19 cellular contexts compared by ENCODE assay signal in the genomic region with DNA sequence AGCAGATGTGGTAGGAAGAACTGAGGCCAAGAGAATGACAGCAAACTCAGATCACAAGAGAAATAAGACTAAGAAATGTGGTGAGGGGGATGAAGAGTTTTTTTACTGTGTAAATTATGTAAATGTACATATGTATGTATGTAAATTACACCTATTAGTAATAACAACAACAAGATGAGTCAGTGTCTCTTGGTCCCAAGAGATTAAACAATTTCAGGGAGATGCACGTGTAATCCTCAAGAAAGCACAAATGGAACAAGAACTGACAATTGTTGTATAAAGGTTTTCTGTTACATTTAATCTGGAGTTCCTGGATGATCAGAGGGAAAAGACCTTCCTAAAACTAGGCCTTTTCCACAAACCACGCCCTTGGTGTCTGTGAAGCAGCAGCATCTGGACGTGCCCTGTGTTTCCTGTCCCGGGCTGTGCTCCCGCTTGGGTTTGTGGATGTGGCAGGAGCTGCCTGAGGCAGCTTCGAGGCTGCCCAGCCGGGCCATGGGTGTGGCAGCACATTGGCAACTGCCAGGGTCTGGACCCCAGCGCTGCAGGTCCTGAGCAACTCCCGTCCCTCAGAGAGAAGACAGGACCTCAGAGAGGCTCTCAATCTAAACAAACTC. TPM values are rescaled to one million over a fixed set of nuclear protein-coding genes. Genes with fewer than 3 reads are reported as not detected.
A peak's percentile ranks its signal among the peaks of the same experiment; 100 is the strongest.
DNase-seq lines count a peak whose midpoint lies in the region; ATAC-seq and TF ChIP-seq lines count a peak whose summit lies in the region.
"Had no signal": no experiment of that assay in that cellular context is flagged by ENCODE, and none has a peak within 500 bp of the region (broad histone marks: within the 10 kb centered on the region; RNA-seq: fewer than 3 reads in every experiment).

No MANE protein-coding gene starts in this region.

- 77% methylated on average over 9 of the region's 9 CpGs for WGBS in HUES64

- H3K27ac Mint-ChIP-seq in endothelial cell (ENCODE audit: unreplicated experiment) (peak overlapping the region; percentile 12), T-cell (no peak overlapping the region)
- H3K27ac Mint-ChIP-seq: activated B cell treated with CpG ODN at 0.5 μM for 24 hours; activated naive CD8-positive, alpha-beta T cell treated with anti-CD3 and anti-CD28 coated beads, Interleukin-2, amount 10 ng/mL, durations not matched to agents 7 days and 5 days had no signal

- ATAC-seq in HG03354 (IDR thresholded peaks at IDR 0.05; ENCODE audit: poor library complexity, severe bottlenecking, unreplicated experiment) (no peak), T-cell (replicated peaks in 1 of 4) (no peak)
- ATAC-seq: GM12878 had no signal

- CTCF ChIA-PET in T-cell (lab: Charles Lee) = no interaction called here

- H3K4me1 Mint-ChIP-seq in endothelial cell (ENCODE audit: unreplicated experiment) = peaks cover 42% of the 10 kb centered on the region
- H3K4me1 Mint-ChIP-seq in T-cell = peaks cover 11 to 17% (median 13%) of the 10 kb centered on the region in 3 donors

- H3K27ac ChIP-seq in HUES64 (ENCODE audit: low read depth, low read length) = peak overlapping the region; percentile 2; the same call in 1 of the 2 replicates
- H3K27ac ChIP-seq: BLaER1, ovary, tibial artery had no signal

- POLR2A ChIA-PET in T-cell (lab: Charles Lee) = no interaction called here

- H3K9ac ChIP-seq in HUES64 (ENCODE audit: low read depth, low read length) = no peak overlapping the region
- H3K9ac ChIP-seq: BLaER1 had no signal

- H3K27me3 Mint-ChIP-seq in endothelial cell (ENCODE audit: unreplicated experiment) (peaks cover 6% of the 10 kb centered on the region), T-cell (no peaks in the 10 kb centered on the region)
- H3K27me3 Mint-ChIP-seq: activated B cell treated with CpG ODN at 0.5 μM for 24 hours; activated naive CD8-positive, alpha-beta T cell treated with anti-CD3 and anti-CD28 coated beads, Interleukin-2, amount 10 ng/mL, durations not matched to agents 7 days and 5 days had no signal

- H3K4me3 Mint-ChIP-seq in endothelial cell (ENCODE audit: unreplicated experiment) (no peak overlapping the region), T-cell (no peak overlapping the region)
- H3K4me3 Mint-ChIP-seq: activated B cell treated with CpG ODN at 0.5 μM for 24 hours; activated naive CD8-positive, alpha-beta T cell treated with anti-CD3 and anti-CD28 coated beads, Interleukin-2, amount 10 ng/mL, durations not matched to agents 7 days and 5 days had no signal

- no peak overlapping the region for H3K4me3 ChIP-seq in HUES64 (ENCODE audit: low read length)
- H3K4me3 ChIP-seq: BLaER1, esophagus squamous epithelium, GM12878, ovary, tibial artery had no signal

- peaks cover 25% of the 10 kb centered on the region for H3K36me3 ChIP-seq in HUES64 (ENCODE audit: insufficient read depth, low read length)
- H3K36me3 ChIP-seq: ovary had no signal

- H3K27me3 ChIP-seq in HUES64 (ENCODE audit: insufficient read depth, low read length) = no peaks in the 10 kb centered on the region
- H3K27me3 ChIP-seq: BLaER1, esophagus squamous epithelium, ovary, tibial artery had no signal

- TF ChIP-seq CTCF in endothelial cell (IDR thresholded peaks at IDR 0.05; ENCODE audit: unreplicated experiment) = no peak

- DNase-seq in AG20443 (ENCODE audit: low spot score) (peak; percentile 61), endothelial cell (ENCODE audit: low spot score) (no peak), myocyte (ENCODE audit: low read depth) (peak; percentile 64), DMS79 treated with DMSO at 0.1 percent for 48 hours (lab: John Stamatoyannopoulos, UW) (no peak), cerebellar nuclear complex (lab: John Stamatoyannopoulos, UW) (no peak), T-cell (no peak)
- DNase-seq: activated B cell treated with CpG ODN at 0.5 μM for 24 hours; activated naive CD8-positive, alpha-beta T cell treated with anti-CD3 and anti-CD28 coated beads, Interleukin-2, amount 10 ng/mL, durations not matched to agents 7 days and 5 days; DMS79; esophagus squamous epithelium; NCI-H1092; NCI-H2227 treated with DMSO at 0.1 percent for 48 hours; ovary; tibial artery had no signal

- no peaks in the 10 kb centered on the region for H3K9me3 ChIP-seq in HUES64 (ENCODE audit: insufficient read depth, low read depth, low read length)
- H3K9me3 ChIP-seq: BLaER1, esophagus squamous epithelium, ovary, tibial artery had no signal

- H3K36me3 Mint-ChIP-seq in endothelial cell (ENCODE audit: low read depth, unreplicated experiment) = peaks cover 17% of the 10 kb centered on the region
- H3K36me3 Mint-ChIP-seq in T-cell = peaks cover 49% of the 10 kb centered on the region

- H3K4me1 ChIP-seq in HUES64 (ENCODE audit: insufficient read depth, low read length) = peaks cover 38% of the 10 kb centered on the region
- H3K4me1 ChIP-seq: tibial artery had no signal

- H3K9me3 Mint-ChIP-seq in endothelial cell (ENCODE audit: unreplicated experiment) (no peaks in the 10 kb centered on the region), T-cell (no peaks in the 10 kb centered on the region)
- H3K9me3 Mint-ChIP-seq: activated B cell treated with CpG ODN at 0.5 μM for 24 hours; activated naive CD8-positive, alpha-beta T cell treated with anti-CD3 and anti-CD28 coated beads, Interleukin-2, amount 10 ng/mL, durations not matched to agents 7 days and 5 days had no signal

RNA-seq across cellular contexts. Expression of a gene that starts 1.0 kb away (rescaled TPM):
- not detected for polyA plus RNA-seq in HUES64 (2013, experiment 1 of 2)
- polyA plus RNA-seq in HUES64 (2013, experiment 2 of 2) = not detected
- 0.23 TPM for total RNA-seq in endothelial cell (ENCODE audit: unreplicated experiment)
- 0.45 TPM in 1 of 2 replicates, not detected in the other for total RNA-seq in myocyte
- 0.97 TPM for polyA plus RNA-seq in myocyte (2012)
- not detected for total RNA-seq in T-cell
- total RNA-seq: activated B cell treated with CpG ODN at 0.5 μM for 24 hours; activated naive CD8-positive, alpha-beta T cell treated with anti-CD3 and anti-CD28 coated beads, Interleukin-2, amount 10 ng/mL, durations not matched to agents 7 days and 5 days; GM12878; mononuclear cell; ovary had no signal
- polyA plus RNA-seq: ovary had no signal

RNA-seq across cellular contexts. Expression of a gene that starts 49.5 kb away (rescaled TPM):
- 20.7 TPM for polyA plus RNA-seq in HUES64 (2013, experiment 1 of 2)
- polyA plus RNA-seq in HUES64 (2013, experiment 2 of 2) = 18.4 TPM
- total RNA-seq in endothelial cell (ENCODE audit: unreplicated experiment) (25.9 TPM), myocyte (8.5 and 9.7 TPM in 2 replicates), T-cell (10 to 100 TPM; 19.9 to 31.1 (median 26.8) TPM)
- polyA plus RNA-seq in myocyte (2012) = 14.4 TPM

Comparison
In these comparisons a context has a peak if more than half of its experiments do, and no peak if none do; other contexts are left out.
1. DNase-seq: peak in AG20443 (single experiment) and myocyte (single experiment); none in endothelial cell (single experiment), DMS79 treated with DMSO at 0.1 percent for 48 hours (single experiment), cerebellar nuclear complex (0 of 2) and T-cell (0 of 34).